Comparison of ENCODE assay signal across 2 cellular contexts in the genomic region with DNA sequence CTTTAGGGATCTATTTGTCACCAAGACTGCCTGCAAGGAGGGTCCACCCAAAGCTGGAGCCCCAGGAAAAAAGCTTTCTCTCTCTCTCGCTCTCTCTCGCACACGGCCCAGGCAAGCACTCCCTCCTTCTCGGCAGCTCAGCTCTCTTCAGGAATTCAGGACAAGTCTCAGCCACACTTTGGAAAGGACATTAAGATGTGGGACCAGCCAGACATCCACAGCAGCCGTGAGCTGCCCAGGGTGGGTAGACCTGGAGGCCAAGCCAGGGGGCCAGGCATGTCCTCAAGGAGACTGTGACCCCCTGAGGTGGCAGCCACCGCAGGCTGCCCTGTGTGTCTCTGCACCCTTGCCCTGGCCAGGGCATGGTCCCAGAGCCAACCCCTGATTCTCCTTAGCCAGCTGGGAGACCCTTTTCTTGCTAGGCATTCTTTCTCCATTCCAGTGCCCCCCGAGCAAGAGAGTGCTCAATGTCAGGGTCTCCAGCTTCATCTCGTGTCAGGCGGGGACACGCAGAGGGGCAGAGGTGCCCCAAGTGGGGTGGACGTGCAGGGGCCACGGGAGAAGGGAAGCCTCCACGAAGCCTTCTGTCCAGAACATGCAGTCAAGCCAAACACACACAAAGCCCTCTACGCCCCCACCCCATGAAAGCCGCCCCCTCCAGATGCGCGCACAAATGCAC.
TF ChIP-seq lines count a peak whose summit lies in the region.

No MANE protein-coding gene starts in this region.

TF ChIP-seq in SK-N-SH, 30 proteins besides CTCF, POLR2A, EP300 and RAD21 (continued from another document):
- TF ChIP-seq, protein P1, sequence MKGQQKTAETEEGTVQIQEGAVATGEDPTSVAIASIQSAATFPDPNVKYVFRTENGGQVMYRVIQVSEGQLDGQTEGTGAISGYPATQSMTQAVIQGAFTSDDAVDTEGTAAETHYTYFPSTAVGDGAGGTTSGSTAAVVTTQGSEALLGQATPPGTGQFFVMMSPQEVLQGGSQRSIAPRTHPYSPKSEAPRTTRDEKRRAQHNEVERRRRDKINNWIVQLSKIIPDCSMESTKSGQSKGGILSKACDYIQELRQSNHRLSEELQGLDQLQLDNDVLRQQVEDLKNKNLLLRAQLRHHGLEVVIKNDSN (IDR thresholded peaks at IDR 0.05; ENCODE audit: borderline replicate concordance, low read depth), result no peak
- TF ChIP-seq REST (IDR thresholded peaks at IDR 0.05; ENCODE audit: low read depth, low read length) (no peak), POLR2AphosphoS5 (IDR thresholded peaks at IDR 0.05; ENCODE audit: low read depth, low read length) (no peak), SMC3 (IDR thresholded peaks at IDR 0.05; ENCODE audit: low read depth, low read length) (no peak), CHD2 (IDR thresholded peaks at IDR 0.05; ENCODE audit: low read length, partially characterized antibody) (no peak), MEF2A (IDR thresholded peaks at IDR 0.05; ENCODE audit: borderline replicate concordance, low read depth) (no peak), TAF1 (IDR thresholded peaks at IDR 0.05; ENCODE audit: borderline replicate concordance, low read depth, low read length) (no peak), MAX (IDR thresholded peaks at IDR 0.05; ENCODE audit: low read depth) (no peak), FOXM1 (IDR thresholded peaks at IDR 0.05; ENCODE audit: low read depth) (no peak), ELF1 (IDR thresholded peaks at IDR 0.05) (no peak)

TF ChIP-seq in SK-N-SH treated with all-trans-retinoic acid at 6 μM for 48 hours, 23 proteins besides CTCF, POLR2A, EP300 and RAD21 (continued from another document):
- TF ChIP-seq POU6F1 (CRISPR knock-in tag; IDR thresholded peaks at IDR 0.05; ENCODE audit: borderline replicate concordance, low read depth) (no peak), ZC3H10 (CRISPR knock-in tag; IDR thresholded peaks at IDR 0.05) (no peak), CSRNP3 (CRISPR knock-in tag; IDR thresholded peaks at IDR 0.05) (no peak), OSR1 (CRISPR knock-in tag; IDR thresholded peaks at IDR 0.05) (no peak), TCF4 (CRISPR knock-in tag; IDR thresholded peaks at IDR 0.05; ENCODE audit: borderline replicate concordance) (no peak), PPARA (CRISPR knock-in tag; IDR thresholded peaks at IDR 0.05; ENCODE audit: borderline replicate concordance) (no peak)
- TF ChIP-seq, protein P2, sequence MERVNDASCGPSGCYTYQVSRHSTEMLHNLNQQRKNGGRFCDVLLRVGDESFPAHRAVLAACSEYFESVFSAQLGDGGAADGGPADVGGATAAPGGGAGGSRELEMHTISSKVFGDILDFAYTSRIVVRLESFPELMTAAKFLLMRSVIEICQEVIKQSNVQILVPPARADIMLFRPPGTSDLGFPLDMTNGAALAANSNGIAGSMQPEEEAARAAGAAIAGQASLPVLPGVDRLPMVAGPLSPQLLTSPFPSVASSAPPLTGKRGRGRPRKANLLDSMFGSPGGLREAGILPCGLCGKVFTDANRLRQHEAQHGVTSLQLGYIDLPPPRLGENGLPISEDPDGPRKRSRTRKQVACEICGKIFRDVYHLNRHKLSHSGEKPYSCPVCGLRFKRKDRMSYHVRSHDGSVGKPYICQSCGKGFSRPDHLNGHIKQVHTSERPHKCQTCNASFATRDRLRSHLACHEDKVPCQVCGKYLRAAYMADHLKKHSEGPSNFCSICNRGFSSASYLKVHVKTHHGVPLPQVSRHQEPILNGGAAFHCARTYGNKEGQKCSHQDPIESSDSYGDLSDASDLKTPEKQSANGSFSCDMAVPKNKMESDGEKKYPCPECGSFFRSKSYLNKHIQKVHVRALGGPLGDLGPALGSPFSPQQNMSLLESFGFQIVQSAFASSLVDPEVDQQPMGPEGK (CRISPR knock-in tag; IDR thresholded peaks at IDR 0.05; ENCODE audit: borderline replicate concordance), result no peak
